Comparison of ENCODE assay signal across 15 cellular contexts in the genomic region with DNA sequence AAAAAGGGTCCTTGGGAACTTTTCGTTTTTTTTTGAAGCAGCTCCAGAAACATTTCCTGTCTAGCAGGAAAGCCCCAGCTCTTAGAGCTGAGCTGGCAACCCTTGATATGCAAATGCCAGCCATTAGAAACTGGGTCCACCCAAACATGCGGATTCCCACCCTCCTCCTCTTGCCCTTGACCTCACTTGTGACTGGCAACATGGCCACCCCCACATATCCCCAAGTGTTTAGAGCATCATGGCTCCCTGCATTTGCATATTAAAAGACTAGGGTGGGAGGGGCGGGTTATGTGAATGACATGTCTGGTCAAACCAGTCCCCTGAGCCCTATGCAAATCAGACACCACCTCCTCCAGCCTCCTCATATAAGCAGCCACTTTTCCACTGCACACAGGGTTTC.
DNase-seq lines count a peak whose midpoint lies in the region; ATAC-seq and TF ChIP-seq lines count a peak whose summit lies in the region.
"Had no signal": no experiment of that assay in that cellular context is flagged by ENCODE, and none has a peak within 500 bp of the region (broad histone marks: within the 10 kb centered on the region; RNA-seq: fewer than 3 reads in every experiment).

No MANE protein-coding gene starts in this region.

- 64 to 67% (median 65%) methylated on average over 3 of the region's 3 CpGs for WGBS in psoas muscle, 3 donors

- H3K36me3 Mint-ChIP-seq in activated CD4-positive, alpha-beta memory T cell treated with anti-CD3 and anti-CD28 coated beads, Interleukin-2, amount 10 ng/mL, durations not matched to agents 7 days and 5 days (ENCODE audit: low read depth) = no peaks in the 10 kb centered on the region
- no peaks in the 10 kb centered on the region for H3K36me3 Mint-ChIP-seq in activated CD8-positive, alpha-beta T cell treated with anti-CD3 and anti-CD28 coated beads for 36 hours (ENCODE audit: low read depth)
- H3K36me3 Mint-ChIP-seq: brain, naive B cell had no signal

- H3K27me3 Mint-ChIP-seq in activated CD4-positive, alpha-beta memory T cell treated with anti-CD3 and anti-CD28 coated beads, Interleukin-2, amount 10 ng/mL, durations not matched to agents 7 days and 5 days = no peaks in the 10 kb centered on the region
- no peaks in the 10 kb centered on the region for H3K27me3 Mint-ChIP-seq in activated CD8-positive, alpha-beta T cell treated with anti-CD3 and anti-CD28 coated beads for 36 hours
- H3K27me3 Mint-ChIP-seq: brain, naive B cell had no signal

- H3K9ac ChIP-seq in iPS-18a (ENCODE audit: low read length) = peak overlapping the region; percentile 36

- CTCF ChIA-PET in activated CD4-positive, alpha-beta memory T cell treated with anti-CD3 and anti-CD28 coated beads, Interleukin-2, amount 10 ng/mL, durations not matched to agents 7 days and 5 days (lab: Charles Lee) = no interaction called here
- CTCF ChIA-PET in activated CD8-positive, alpha-beta T cell treated with anti-CD3 and anti-CD28 coated beads for 36 hours (lab: Charles Lee) = no interaction called here

- no peak for TF ChIP-seq CTCF in activated CD8-positive, alpha-beta T cell treated with anti-CD3 and anti-CD28 coated beads for 36 hours (IDR thresholded peaks at IDR 0.05)
- TF ChIP-seq CTCF in psoas muscle (IDR thresholded peaks at IDR 0.05) = no peak

- DNase-seq in RPMI7951 (ENCODE audit: low read depth) (peak; percentile 90), NCI-H128 (lab: John Stamatoyannopoulos, UW; ENCODE audit: unreplicated experiment) (no peak), psoas muscle (no peak)
- DNase-seq in activated CD4-positive, alpha-beta memory T cell treated with anti-CD3 and anti-CD28 coated beads, Interleukin-2, amount 10 ng/mL, durations not matched to agents 7 days and 5 days = no peak
- DNase-seq in activated CD8-positive, alpha-beta T cell treated with anti-CD3 and anti-CD28 coated beads for 36 hours = no peak
- DNase-seq: activated CD4-positive, CD25-positive, alpha-beta regulatory T cell treated with anti-CD3 and anti-CD28 coated beads, Interleukin-2, amount 50 U/mL, for 72 hours; activated T-cell treated with anti-CD3 and anti-CD28 coated beads, Interleukin-2, amount 50 U/mL, for 72 hours; C1 segment of cervical spinal cord; kidney glomerular epithelial cell; naive B cell; uterus had no signal

- POLR2A ChIA-PET in activated CD4-positive, alpha-beta memory T cell treated with anti-CD3 and anti-CD28 coated beads, Interleukin-2, amount 10 ng/mL, durations not matched to agents 7 days and 5 days (lab: Charles Lee) = no interaction called here
- POLR2A ChIA-PET in activated CD8-positive, alpha-beta T cell treated with anti-CD3 and anti-CD28 coated beads for 36 hours (lab: Charles Lee) = no interaction called here

- H3K4me1 Mint-ChIP-seq in activated CD4-positive, alpha-beta memory T cell treated with anti-CD3 and anti-CD28 coated beads, Interleukin-2, amount 10 ng/mL, durations not matched to agents 7 days and 5 days = no peaks in the 10 kb centered on the region
- no peaks in the 10 kb centered on the region for H3K4me1 Mint-ChIP-seq in activated CD8-positive, alpha-beta T cell treated with anti-CD3 and anti-CD28 coated beads for 36 hours (ENCODE audit: low read depth)
- H3K4me1 Mint-ChIP-seq: naive B cell had no signal

- intact Hi-C loops in activated CD8-positive, alpha-beta T cell treated with anti-CD3 and anti-CD28 coated beads for 36 hours (cut with micrococcal nuclease) = no loop called here
- intact Hi-C loops in psoas muscle (cut with DNase I) = no loop called here

- no peak overlapping the region for H3K4me3 Mint-ChIP-seq in activated CD4-positive, alpha-beta memory T cell treated with anti-CD3 and anti-CD28 coated beads, Interleukin-2, amount 10 ng/mL, durations not matched to agents 7 days and 5 days
- no peak overlapping the region for H3K4me3 Mint-ChIP-seq in activated CD8-positive, alpha-beta T cell treated with anti-CD3 and anti-CD28 coated beads for 36 hours
- H3K4me3 Mint-ChIP-seq: activated T-cell treated with anti-CD3 and anti-CD28 coated beads, Interleukin-2, amount 50 U/mL, for 72 hours; brain; naive B cell had no signal

- no peak overlapping the region for H3K27ac Mint-ChIP-seq in activated CD4-positive, alpha-beta memory T cell treated with anti-CD3 and anti-CD28 coated beads, Interleukin-2, amount 10 ng/mL, durations not matched to agents 7 days and 5 days
- no peak overlapping the region for H3K27ac Mint-ChIP-seq in activated CD8-positive, alpha-beta T cell treated with anti-CD3 and anti-CD28 coated beads for 36 hours
- H3K27ac Mint-ChIP-seq: activated T-cell treated with anti-CD3 and anti-CD28 coated beads, Interleukin-2, amount 50 U/mL, for 72 hours; brain; naive B cell had no signal

- H3K4me3 ChIP-seq in iPS-18a (ENCODE audit: low read length) = no peak overlapping the region
- H3K4me3 ChIP-seq in psoas muscle = no peak overlapping the region
- H3K4me3 ChIP-seq: uterus had no signal

- H3K27me3 ChIP-seq in iPS-18a (ENCODE audit: control insufficient read depth, insufficient read depth, low read length) (no peaks in the 10 kb centered on the region), psoas muscle (ENCODE audit: insufficient read depth in 3 of 3, low read length in 2 of 3) (no peaks in the 10 kb centered on the region)
- H3K27me3 ChIP-seq: uterus had no signal

- H3K27ac ChIP-seq in iPS-18a (ENCODE audit: low read length) = peak overlapping the region; percentile 41
- no peak overlapping the region for H3K27ac ChIP-seq in psoas muscle
- H3K27ac ChIP-seq: uterus had no signal

- peaks cover 5% of the 10 kb centered on the region for H3K4me1 ChIP-seq in iPS-18a (ENCODE audit: control insufficient read depth, low read depth, low read length)
- no peaks in the 10 kb centered on the region for H3K4me1 ChIP-seq in psoas muscle
- H3K4me1 ChIP-seq: uterus had no signal

- H3K36me3 ChIP-seq in iPS-18a (ENCODE audit: control insufficient read depth, low read depth, low read length) (no peaks in the 10 kb centered on the region), psoas muscle (ENCODE audit: insufficient read depth in 1 of 2, low read depth in 1 of 2) (no peaks in the 10 kb centered on the region)
- H3K36me3 ChIP-seq: uterus had no signal

- no peaks in the 10 kb centered on the region for H3K9me3 Mint-ChIP-seq in activated CD4-positive, alpha-beta memory T cell treated with anti-CD3 and anti-CD28 coated beads, Interleukin-2, amount 10 ng/mL, durations not matched to agents 7 days and 5 days
- H3K9me3 Mint-ChIP-seq in activated CD8-positive, alpha-beta T cell treated with anti-CD3 and anti-CD28 coated beads for 36 hours = peaks cover 3% of the 10 kb centered on the region
- H3K9me3 Mint-ChIP-seq: brain had no signal

- ATAC-seq in GM18502 (IDR thresholded peaks at IDR 0.05; ENCODE audit: poor library complexity, unreplicated experiment) (peak; percentile 75), HG02981 (IDR thresholded peaks at IDR 0.05; ENCODE audit: unreplicated experiment) (peak; percentile 46), psoas muscle (no peak)
- no peak for ATAC-seq in activated CD8-positive, alpha-beta T cell treated with anti-CD3 and anti-CD28 coated beads for 36 hours
- ATAC-seq: activated T-cell treated with anti-CD3 and anti-CD28 coated beads, Interleukin-2, amount 50 U/mL, for 72 hours had no signal

- H3K9me3 ChIP-seq in iPS-18a (ENCODE audit: control insufficient read depth, low read depth, low read length) (no peaks in the 10 kb centered on the region), psoas muscle (no peaks in the 10 kb centered on the region)
- H3K9me3 ChIP-seq: uterus had no signal

Comparison
In these comparisons a context has a peak if more than half of its experiments do, and no peak if none do; other contexts are left out.
1. ATAC-seq: peak in GM18502 (single experiment) and HG02981 (single experiment); none in activated CD8-positive, alpha-beta T cell treated with anti-CD3 and anti-CD28 coated beads for 36 hours (single experiment) and psoas muscle (0 of 4).